In the genomic region with DNA sequence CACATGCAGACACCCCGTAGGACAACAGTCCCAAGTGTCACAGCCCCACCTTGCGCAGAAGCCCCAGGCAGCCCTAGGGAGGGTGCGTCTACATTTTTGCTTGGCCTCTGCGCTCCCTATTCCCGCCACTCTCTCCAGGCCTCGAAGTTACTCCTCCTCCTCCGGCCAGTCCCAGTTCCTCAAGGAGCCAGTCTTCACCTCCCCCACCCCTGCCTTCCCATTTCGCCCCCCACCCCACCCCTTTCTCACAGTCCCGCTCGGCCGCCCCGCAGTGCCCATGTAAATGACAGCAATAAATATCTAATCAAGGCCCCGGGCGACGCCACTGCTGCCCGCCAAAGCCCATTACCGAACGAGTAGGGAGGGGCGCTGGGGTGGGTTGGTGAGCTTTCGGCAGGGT, we compare ENCODE assay signal across 1 cellular context.
TF ChIP-seq lines count a peak whose summit lies in the region.

No MANE protein-coding gene starts in this region.

TF ChIP-seq in WTC11, 78 proteins besides CTCF, POLR2A, EP300 and RAD21:
- TF ChIP-seq, protein P1, sequence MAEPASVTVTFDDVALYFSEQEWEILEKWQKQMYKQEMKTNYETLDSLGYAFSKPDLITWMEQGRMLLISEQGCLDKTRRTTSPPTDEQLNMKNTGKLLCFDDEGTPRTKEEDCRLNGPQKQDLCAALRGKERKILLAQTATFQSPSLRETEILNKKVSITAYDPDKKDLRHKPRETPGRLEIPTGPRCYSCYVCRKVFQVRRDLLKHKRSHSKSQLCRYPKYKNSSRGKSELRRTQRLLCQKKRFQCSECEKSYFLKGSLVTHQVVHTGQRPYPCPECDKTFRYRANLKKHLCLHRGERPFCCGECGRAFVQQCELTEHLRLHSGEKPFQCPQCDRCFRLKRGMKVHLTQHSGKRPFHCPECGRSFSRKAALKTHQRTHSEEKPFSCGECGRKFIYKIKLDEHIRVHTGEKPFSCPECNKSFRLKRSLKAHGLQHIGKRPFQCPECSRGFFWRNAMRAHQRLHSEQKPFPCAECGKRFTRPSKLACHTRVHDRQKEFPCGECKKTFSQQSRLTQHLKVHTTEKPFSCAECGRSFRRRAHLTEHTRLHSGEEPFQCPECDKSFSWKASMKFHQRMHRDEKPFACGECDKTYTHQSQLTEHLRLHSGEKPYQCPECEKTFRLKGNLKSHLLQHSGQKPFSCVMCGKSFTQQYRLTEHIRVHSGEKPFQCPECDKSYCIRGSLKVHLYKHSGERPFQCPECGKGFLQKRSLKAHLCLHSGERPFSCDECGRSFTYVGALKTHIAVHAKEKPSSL (CRISPR knock-in tag; conservative IDR thresholded peaks at IDR 0.05), result no peak
- TF ChIP-seq JAZF1 (CRISPR knock-in tag; IDR thresholded peaks at IDR 0.05), result no peak
